Comparison of ENCODE assay signal across 18 cellular contexts in genomic region chr2:69592511-69592910, GRCh38. TPM values are rescaled to one million over a fixed set of nuclear protein-coding genes. Genes with fewer than 3 reads are reported as not detected.
A peak's percentile ranks its signal among the peaks of the same experiment; 100 is the strongest.
DNase-seq lines count a peak whose midpoint lies in the region; ATAC-seq and TF ChIP-seq lines count a peak whose summit lies in the region.
"Had no signal": no experiment of that assay in that cellular context is flagged by ENCODE, and none has a peak within 500 bp of the region (broad histone marks: within the 10 kb centered on the region; RNA-seq: fewer than 3 reads in every experiment).

No MANE protein-coding gene starts in this region.

- CTCF ChIA-PET in CD4-positive, alpha-beta T cell (lab: Charles Lee): no interaction called here

- POLR2A ChIA-PET in CD4-positive, alpha-beta T cell (lab: Charles Lee): no interaction called here

- DNase-seq in activated T-cell treated with anti-CD3 and anti-CD28 coated beads, Interleukin-2, amount 50 U/mL, for 72 hours: no peak
- no peak for DNase-seq in activated T-cell treated with anti-CD3 and anti-CD28 coated beads, Interleukin-2, amount 50 U/mL, for 48 hours
- DNase-seq in CD4-positive, alpha-beta T cell: no peak
- DNase-seq in T-helper 17 cell (no peak), natural killer cell (no peak), NAMALWA (ENCODE audit: low spot score) (no peak)
- DNase-seq: DMS79, H7, HFFc6, NCI-H1105, NCI-H2081, NCI-H2171 treated with DMSO at 0.1 percent for 48 hours, NCI-H446, NCI-H69, Peyer's patch had no signal

- no peak overlapping the region for H3K27ac ChIP-seq in CD4-positive, alpha-beta T cell (ENCODE audit: low read depth, low read length)
- H3K27ac ChIP-seq: A549, Peyer's patch had no signal

- peak overlapping the region; percentile 41 for H3K27ac Mint-ChIP-seq in activated T-cell treated with anti-CD3 and anti-CD28 coated beads, Interleukin-2, amount 50 U/mL, for 72 hours
- H3K27ac Mint-ChIP-seq in CD4-positive, alpha-beta T cell: peak overlapping the region; percentile 50
- H3K27ac Mint-ChIP-seq in T-helper 17 cell (peak overlapping the region; percentile 71), natural killer cell (peak overlapping the region; percentile 64 to 75)
- H3K27ac Mint-ChIP-seq: HFFc6 had no signal

- peaks cover 80% of the 10 kb centered on the region for H3K4me1 Mint-ChIP-seq in activated T-cell treated with anti-CD3 and anti-CD28 coated beads, Interleukin-2, amount 50 U/mL, for 72 hours (ENCODE audit: low read depth)
- peaks cover 86% of the 10 kb centered on the region for H3K4me1 Mint-ChIP-seq in CD4-positive, alpha-beta T cell (ENCODE audit: low read depth)
- H3K4me1 Mint-ChIP-seq in T-helper 17 cell: peaks cover 59% of the 10 kb centered on the region
- H3K4me1 Mint-ChIP-seq in natural killer cell: peaks cover 71 to 75% of the 10 kb centered on the region in 2 donors

- peak overlapping the region in 1 of 2 donors; percentile 10 for H3K4me3 Mint-ChIP-seq in activated T-cell treated with anti-CD3 and anti-CD28 coated beads, Interleukin-2, amount 50 U/mL, for 72 hours
- H3K4me3 Mint-ChIP-seq in CD4-positive, alpha-beta T cell: peak overlapping the region; percentile 14
- H3K4me3 Mint-ChIP-seq in T-helper 17 cell: no peak overlapping the region
- H3K4me3 Mint-ChIP-seq in natural killer cell: no peak overlapping the region
- H3K4me3 Mint-ChIP-seq: HFFc6 had no signal

- H3K27me3 Mint-ChIP-seq in activated T-cell treated with anti-CD3 and anti-CD28 coated beads, Interleukin-2, amount 50 U/mL, for 72 hours (ENCODE audit: low read depth): no peaks in the 10 kb centered on the region
- no peaks in the 10 kb centered on the region for H3K27me3 Mint-ChIP-seq in CD4-positive, alpha-beta T cell
- no peaks in the 10 kb centered on the region for H3K27me3 Mint-ChIP-seq in T-helper 17 cell
- no peaks in the 10 kb centered on the region for H3K27me3 Mint-ChIP-seq in natural killer cell (ENCODE audit: low read depth in 2 of 2)

- H3K27me3 ChIP-seq in CD4-positive, alpha-beta T cell (ENCODE audit: control insufficient read depth, insufficient read depth, low read length): no peaks in the 10 kb centered on the region
- H3K27me3 ChIP-seq: Peyer's patch had no signal

- no peaks in the 10 kb centered on the region for H3K9me3 Mint-ChIP-seq in activated T-cell treated with anti-CD3 and anti-CD28 coated beads, Interleukin-2, amount 50 U/mL, for 72 hours
- H3K9me3 Mint-ChIP-seq in CD4-positive, alpha-beta T cell: no peaks in the 10 kb centered on the region
- no peaks in the 10 kb centered on the region for H3K9me3 Mint-ChIP-seq in natural killer cell
- H3K9me3 Mint-ChIP-seq: HFFc6 had no signal

- peak in 1 of 2 donors; percentile 22 for ATAC-seq in activated T-cell treated with anti-CD3 and anti-CD28 coated beads, Interleukin-2, amount 50 U/mL, for 72 hours (replicated peaks in 1 of 2)
- ATAC-seq in CD4-positive, alpha-beta T cell (ENCODE audit: poor library complexity): no peak
- no peak for ATAC-seq in T-helper 17 cell
- ATAC-seq in natural killer cell: peak in 1 of 3 donors; percentile 26
- ATAC-seq in GM21367 (IDR thresholded peaks at IDR 0.05; ENCODE audit: unreplicated experiment): no peak
- ATAC-seq in GM19463 (IDR thresholded peaks at IDR 0.05; ENCODE audit: unreplicated experiment): no peak
- ATAC-seq: A549 had no signal

- peaks cover 6 to 11% of the 10 kb centered on the region in 2 donors for H3K36me3 Mint-ChIP-seq in activated T-cell treated with anti-CD3 and anti-CD28 coated beads, Interleukin-2, amount 50 U/mL, for 72 hours (ENCODE audit: insufficient read depth in 2 of 2)
- peaks cover 59% of the 10 kb centered on the region for H3K36me3 Mint-ChIP-seq in CD4-positive, alpha-beta T cell (ENCODE audit: low read depth)
- peaks cover 3% of the 10 kb centered on the region for H3K36me3 Mint-ChIP-seq in T-helper 17 cell (ENCODE audit: low read depth)
- H3K36me3 Mint-ChIP-seq in natural killer cell: no peaks in the 10 kb centered on the region

- intact Hi-C loops in CD4-positive, alpha-beta T cell (cut with DNase I, micrococcal nuclease): no loop called here
- intact Hi-C loops in natural killer cell (cut with micrococcal nuclease): loop anchor here (10.0 kb wide), 1 partner anchor 52 kb away; the partner anchor contains the start of gene AAK1

- no peak for TF ChIP-seq CTCF in CD4-positive, alpha-beta T cell (IDR thresholded peaks at IDR 0.05)
- TF ChIP-seq CTCF in natural killer cell (IDR thresholded peaks at IDR 0.05): no peak

- H3K9me3 ChIP-seq in CD4-positive, alpha-beta T cell (ENCODE audit: control insufficient read depth, low read length): no peaks in the 10 kb centered on the region
- H3K9me3 ChIP-seq in T-helper 17 cell (ENCODE audit: control insufficient read depth, low read length, poor library complexity, severe bottlenecking): no peaks in the 10 kb centered on the region
- H3K9me3 ChIP-seq: A549, Peyer's patch had no signal

RNA-seq across cellular contexts. Expression of gene AAK1, which starts 51.0 kb away (rescaled TPM):
- total RNA-seq in activated T-cell treated with anti-CD3 and anti-CD28 coated beads, Interleukin-2, amount 50 U/mL, for 72 hours: 100 to 1,000 TPM; 134 to 137 TPM
- 100 to 1,000 TPM; 201 to 208 TPM for total RNA-seq in CD4-positive, alpha-beta T cell
- total RNA-seq in T-helper 17 cell: 100 to 1,000 TPM; 187 to 243 TPM
- 100 to 1,000 TPM; 174 to 249 (median 204) TPM for total RNA-seq in natural killer cell
